In genomic region chr10:71268247-71268691, GRCh38 we compare ENCODE assay signal across 1 cellular context.
TF ChIP-seq lines count a peak whose summit lies in the region.

No MANE protein-coding gene starts in this region.

TF ChIP-seq in K562, 482 proteins besides CTCF, POLR2A, EP300 and RAD21 (continued from another document and continues in another):
- TF ChIP-seq, protein P1, sequence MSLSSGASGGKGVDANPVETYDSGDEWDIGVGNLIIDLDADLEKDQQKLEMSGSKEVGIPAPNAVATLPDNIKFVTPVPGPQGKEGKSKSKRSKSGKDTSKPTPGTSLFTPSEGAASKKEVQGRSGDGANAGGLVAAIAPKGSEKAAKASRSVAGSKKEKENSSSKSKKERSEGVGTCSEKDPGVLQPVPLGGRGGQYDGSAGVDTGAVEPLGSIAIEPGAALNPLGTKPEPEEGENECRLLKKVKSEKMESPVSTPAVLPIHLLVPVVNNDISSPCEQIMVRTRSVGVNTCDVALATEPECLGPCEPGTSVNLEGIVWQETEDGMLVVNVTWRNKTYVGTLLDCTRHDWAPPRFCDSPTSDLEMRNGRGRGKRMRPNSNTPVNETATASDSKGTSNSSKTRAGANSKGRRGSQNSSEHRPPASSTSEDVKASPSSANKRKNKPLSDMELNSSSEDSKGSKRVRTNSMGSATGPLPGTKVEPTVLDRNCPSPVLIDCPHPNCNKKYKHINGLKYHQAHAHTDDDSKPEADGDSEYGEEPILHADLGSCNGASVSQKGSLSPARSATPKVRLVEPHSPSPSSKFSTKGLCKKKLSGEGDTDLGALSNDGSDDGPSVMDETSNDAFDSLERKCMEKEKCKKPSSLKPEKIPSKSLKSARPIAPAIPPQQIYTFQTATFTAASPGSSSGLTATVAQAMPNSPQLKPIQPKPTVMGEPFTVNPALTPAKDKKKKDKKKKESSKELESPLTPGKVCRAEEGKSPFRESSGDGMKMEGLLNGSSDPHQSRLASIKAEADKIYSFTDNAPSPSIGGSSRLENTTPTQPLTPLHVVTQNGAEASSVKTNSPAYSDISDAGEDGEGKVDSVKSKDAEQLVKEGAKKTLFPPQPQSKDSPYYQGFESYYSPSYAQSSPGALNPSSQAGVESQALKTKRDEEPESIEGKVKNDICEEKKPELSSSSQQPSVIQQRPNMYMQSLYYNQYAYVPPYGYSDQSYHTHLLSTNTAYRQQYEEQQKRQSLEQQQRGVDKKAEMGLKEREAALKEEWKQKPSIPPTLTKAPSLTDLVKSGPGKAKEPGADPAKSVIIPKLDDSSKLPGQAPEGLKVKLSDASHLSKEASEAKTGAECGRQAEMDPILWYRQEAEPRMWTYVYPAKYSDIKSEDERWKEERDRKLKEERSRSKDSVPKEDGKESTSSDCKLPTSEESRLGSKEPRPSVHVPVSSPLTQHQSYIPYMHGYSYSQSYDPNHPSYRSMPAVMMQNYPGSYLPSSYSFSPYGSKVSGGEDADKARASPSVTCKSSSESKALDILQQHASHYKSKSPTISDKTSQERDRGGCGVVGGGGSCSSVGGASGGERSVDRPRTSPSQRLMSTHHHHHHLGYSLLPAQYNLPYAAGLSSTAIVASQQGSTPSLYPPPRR (CRISPR knock-in tag; IDR thresholded peaks at IDR 0.05; ENCODE audit: borderline replicate concordance), result no peak
- TF ChIP-seq JUN (IDR thresholded peaks at IDR 0.05; ENCODE audit: borderline replicate concordance, low read depth, low read length) (no peak), JUN (CRISPR knock-in tag; IDR thresholded peaks at IDR 0.05; ENCODE audit: borderline replicate concordance) (no peak), RUNX1 (IDR thresholded peaks at IDR 0.05; ENCODE audit: low read depth) (no peak), ESRRA (IDR thresholded peaks at IDR 0.05; ENCODE audit: borderline replicate concordance, low read depth) (peak; percentile 85), ZBTB2 (IDR thresholded peaks at IDR 0.05) (no peak), RFX5 (IDR thresholded peaks at IDR 0.05; ENCODE audit: low read depth, low read length) (no peak), MEF2D (tag; conservative IDR thresholded peaks at IDR 0.05; ENCODE audit: low read depth) (peak; percentile 61), ZFP36 (IDR thresholded peaks at IDR 0.05; ENCODE audit: low read depth, low read length, partially characterized antibody) (no peak), ZNF311 (CRISPR knock-in tag; IDR thresholded peaks at IDR 0.05) (0 out of 2 replicates have a peak, but pooled peaks have one; percentile 46), MAZ (CRISPR knock-in tag; conservative IDR thresholded peaks at IDR 0.05 in 1 of 2, IDR thresholded peaks at IDR 0.05 in 1 of 2) (peak; percentile 19 to 35; a peak in 2 of 4 replicates), CTBP1 (IDR thresholded peaks at IDR 0.05; ENCODE audit: borderline replicate concordance) (peak; percentile 54; the same call in 1 of the 2 replicates), SREBF2 (CRISPR knock-in tag; IDR thresholded peaks at IDR 0.05) (no peak), ZNF24 (IDR thresholded peaks at IDR 0.05) (no peak), TSC22D4 (tag; IDR thresholded peaks at IDR 0.05) (no peak), BCOR (IDR thresholded peaks at IDR 0.05) (peak; percentile 70; the same call in 1 of the 2 replicates), ZNF589 (CRISPR knock-in tag; IDR thresholded peaks at IDR 0.05; ENCODE audit: low read depth) (peak; percentile 47; the same call in 1 of the 2 replicates), TEAD1 (CRISPR knock-in tag; IDR thresholded peaks at IDR 0.05) (no peak), ZNF407 (IDR thresholded peaks at IDR 0.05; ENCODE audit: low read depth) (no peak), SIN3B (IDR thresholded peaks at IDR 0.05; ENCODE audit: low read depth) (no peak), BACH1 (tag; IDR thresholded peaks at IDR 0.05) (no peak), E2F3 (CRISPR knock-in tag; IDR thresholded peaks at IDR 0.05) (peak; percentile 54; the same call in 1 of the 2 replicates), L3MBTL2 (IDR thresholded peaks at IDR 0.05) (0 out of 2 replicates have a peak, but pooled peaks have one; percentile 14), SETDB1 (IDR thresholded peaks at IDR 0.05; ENCODE audit: low read length) (no peak), MYC (IDR thresholded peaks at IDR 0.05; ENCODE audit: low read depth, low read length) (0 out of 2 replicates have a peak, but pooled peaks have one; percentile 20), MYC (CRISPR knock-in tag; IDR thresholded peaks at IDR 0.05; ENCODE audit: borderline replicate concordance, low read depth) (no peak), MTA2 (IDR thresholded peaks at IDR 0.05; ENCODE audit: low read depth) (no peak), ZNF41 (CRISPR knock-in tag; conservative IDR thresholded peaks at IDR 0.05) (peak; percentile 12; the same call in 1 of the 2 replicates)
- TF ChIP-seq, protein P2, sequence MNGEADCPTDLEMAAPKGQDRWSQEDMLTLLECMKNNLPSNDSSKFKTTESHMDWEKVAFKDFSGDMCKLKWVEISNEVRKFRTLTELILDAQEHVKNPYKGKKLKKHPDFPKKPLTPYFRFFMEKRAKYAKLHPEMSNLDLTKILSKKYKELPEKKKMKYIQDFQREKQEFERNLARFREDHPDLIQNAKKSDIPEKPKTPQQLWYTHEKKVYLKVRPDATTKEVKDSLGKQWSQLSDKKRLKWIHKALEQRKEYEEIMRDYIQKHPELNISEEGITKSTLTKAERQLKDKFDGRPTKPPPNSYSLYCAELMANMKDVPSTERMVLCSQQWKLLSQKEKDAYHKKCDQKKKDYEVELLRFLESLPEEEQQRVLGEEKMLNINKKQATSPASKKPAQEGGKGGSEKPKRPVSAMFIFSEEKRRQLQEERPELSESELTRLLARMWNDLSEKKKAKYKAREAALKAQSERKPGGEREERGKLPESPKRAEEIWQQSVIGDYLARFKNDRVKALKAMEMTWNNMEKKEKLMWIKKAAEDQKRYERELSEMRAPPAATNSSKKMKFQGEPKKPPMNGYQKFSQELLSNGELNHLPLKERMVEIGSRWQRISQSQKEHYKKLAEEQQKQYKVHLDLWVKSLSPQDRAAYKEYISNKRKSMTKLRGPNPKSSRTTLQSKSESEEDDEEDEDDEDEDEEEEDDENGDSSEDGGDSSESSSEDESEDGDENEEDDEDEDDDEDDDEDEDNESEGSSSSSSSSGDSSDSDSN (IDR thresholded peaks at IDR 0.05; ENCODE audit: borderline replicate concordance in 1 of 2, low read depth in 2 of 2, low read length in 2 of 2), result 0 out of 4 replicates have a peak, but pooled peaks of 1 of the 2 experiments have one; percentile 31
- TF ChIP-seq, protein P3, sequence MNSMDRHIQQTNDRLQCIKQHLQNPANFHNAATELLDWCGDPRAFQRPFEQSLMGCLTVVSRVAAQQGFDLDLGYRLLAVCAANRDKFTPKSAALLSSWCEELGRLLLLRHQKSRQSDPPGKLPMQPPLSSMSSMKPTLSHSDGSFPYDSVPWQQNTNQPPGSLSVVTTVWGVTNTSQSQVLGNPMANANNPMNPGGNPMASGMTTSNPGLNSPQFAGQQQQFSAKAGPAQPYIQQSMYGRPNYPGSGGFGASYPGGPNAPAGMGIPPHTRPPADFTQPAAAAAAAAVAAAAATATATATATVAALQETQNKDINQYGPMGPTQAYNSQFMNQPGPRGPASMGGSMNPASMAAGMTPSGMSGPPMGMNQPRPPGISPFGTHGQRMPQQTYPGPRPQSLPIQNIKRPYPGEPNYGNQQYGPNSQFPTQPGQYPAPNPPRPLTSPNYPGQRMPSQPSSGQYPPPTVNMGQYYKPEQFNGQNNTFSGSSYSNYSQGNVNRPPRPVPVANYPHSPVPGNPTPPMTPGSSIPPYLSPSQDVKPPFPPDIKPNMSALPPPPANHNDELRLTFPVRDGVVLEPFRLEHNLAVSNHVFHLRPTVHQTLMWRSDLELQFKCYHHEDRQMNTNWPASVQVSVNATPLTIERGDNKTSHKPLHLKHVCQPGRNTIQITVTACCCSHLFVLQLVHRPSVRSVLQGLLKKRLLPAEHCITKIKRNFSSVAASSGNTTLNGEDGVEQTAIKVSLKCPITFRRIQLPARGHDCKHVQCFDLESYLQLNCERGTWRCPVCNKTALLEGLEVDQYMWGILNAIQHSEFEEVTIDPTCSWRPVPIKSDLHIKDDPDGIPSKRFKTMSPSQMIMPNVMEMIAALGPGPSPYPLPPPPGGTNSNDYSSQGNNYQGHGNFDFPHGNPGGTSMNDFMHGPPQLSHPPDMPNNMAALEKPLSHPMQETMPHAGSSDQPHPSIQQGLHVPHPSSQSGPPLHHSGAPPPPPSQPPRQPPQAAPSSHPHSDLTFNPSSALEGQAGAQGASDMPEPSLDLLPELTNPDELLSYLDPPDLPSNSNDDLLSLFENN (IDR thresholded peaks at IDR 0.05; ENCODE audit: low read depth in 2 of 2, low read length in 2 of 2), result no peak
- TF ChIP-seq, protein P4, sequence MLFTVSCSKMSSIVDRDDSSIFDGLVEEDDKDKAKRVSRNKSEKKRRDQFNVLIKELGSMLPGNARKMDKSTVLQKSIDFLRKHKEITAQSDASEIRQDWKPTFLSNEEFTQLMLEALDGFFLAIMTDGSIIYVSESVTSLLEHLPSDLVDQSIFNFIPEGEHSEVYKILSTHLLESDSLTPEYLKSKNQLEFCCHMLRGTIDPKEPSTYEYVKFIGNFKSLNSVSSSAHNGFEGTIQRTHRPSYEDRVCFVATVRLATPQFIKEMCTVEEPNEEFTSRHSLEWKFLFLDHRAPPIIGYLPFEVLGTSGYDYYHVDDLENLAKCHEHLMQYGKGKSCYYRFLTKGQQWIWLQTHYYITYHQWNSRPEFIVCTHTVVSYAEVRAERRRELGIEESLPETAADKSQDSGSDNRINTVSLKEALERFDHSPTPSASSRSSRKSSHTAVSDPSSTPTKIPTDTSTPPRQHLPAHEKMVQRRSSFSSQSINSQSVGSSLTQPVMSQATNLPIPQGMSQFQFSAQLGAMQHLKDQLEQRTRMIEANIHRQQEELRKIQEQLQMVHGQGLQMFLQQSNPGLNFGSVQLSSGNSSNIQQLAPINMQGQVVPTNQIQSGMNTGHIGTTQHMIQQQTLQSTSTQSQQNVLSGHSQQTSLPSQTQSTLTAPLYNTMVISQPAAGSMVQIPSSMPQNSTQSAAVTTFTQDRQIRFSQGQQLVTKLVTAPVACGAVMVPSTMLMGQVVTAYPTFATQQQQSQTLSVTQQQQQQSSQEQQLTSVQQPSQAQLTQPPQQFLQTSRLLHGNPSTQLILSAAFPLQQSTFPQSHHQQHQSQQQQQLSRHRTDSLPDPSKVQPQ (CRISPR knock-in tag; IDR thresholded peaks at IDR 0.05; ENCODE audit: borderline replicate concordance), result no peak
